ENCODE assay signal across 9 cellular contexts in genomic region chrX:136953867-136954787, GRCh38.
DNase-seq lines count a peak whose midpoint lies in the region; ATAC-seq and TF ChIP-seq lines count a peak whose summit lies in the region.
"Had no signal": no experiment of that assay in that cellular context is flagged by ENCODE, and none has a peak within 500 bp of the region (broad histone marks: within the 10 kb centered on the region; RNA-seq: fewer than 3 reads in every experiment).

No MANE protein-coding gene starts in this region.

- no peaks in the 10 kb centered on the region for H3K27me3 Mint-ChIP-seq in effector memory CD8-positive, alpha-beta T cell
- H3K27me3 Mint-ChIP-seq: activated naive CD4-positive, alpha-beta T cell treated with anti-CD3 and anti-CD28 coated beads, Interleukin-2, amount 50 U/mL, for 24 hours had no signal

- no peaks in the 10 kb centered on the region for H3K9me3 Mint-ChIP-seq in effector memory CD8-positive, alpha-beta T cell
- H3K9me3 Mint-ChIP-seq: activated naive CD4-positive, alpha-beta T cell treated with anti-CD3 and anti-CD28 coated beads, Interleukin-2, amount 50 U/mL, for 24 hours had no signal

- no peak overlapping the region for H3K27ac ChIP-seq in stomach

- H3K4me3 ChIP-seq in stomach, result no peak overlapping the region

- H3K9me3 ChIP-seq in stomach, result no peaks in the 10 kb centered on the region

- peak in 4 of 7 experiments; percentile 6 to 46 (median 39) for TF ChIP-seq CTCF in stomach (IDR thresholded peaks at IDR 0.05)

- no peak overlapping the region for H3K27ac Mint-ChIP-seq in effector memory CD8-positive, alpha-beta T cell
- H3K27ac Mint-ChIP-seq: activated naive CD4-positive, alpha-beta T cell treated with anti-CD3 and anti-CD28 coated beads, Interleukin-2, amount 50 U/mL, for 24 hours had no signal

- no peaks in the 10 kb centered on the region for H3K36me3 ChIP-seq in stomach

- no peaks in the 10 kb centered on the region for H3K4me1 ChIP-seq in stomach

- 63 to 68% (median 66%) methylated on average over 26 of the region's 26 CpGs for WGBS in stomach, 5 donors

- no peak for TF ChIP-seq EP300 in stomach (IDR thresholded peaks at IDR 0.05)

- intact Hi-C loops in stomach (cut with DNase I; ENCODE audit: low total_unique reads), result no loop called here

- ATAC-seq in GM19372 (IDR thresholded peaks at IDR 0.05; ENCODE audit: low read depth, unreplicated experiment), result peak; percentile 97
- peak; percentile 92 for ATAC-seq in HG03439 (IDR thresholded peaks at IDR 0.05; ENCODE audit: unreplicated experiment)
- peak; percentile 76 for ATAC-seq in effector memory CD8-positive, alpha-beta T cell (replicated peaks)

- peaks cover 0 to 1% of the 10 kb centered on the region in 2 donors for H3K4me1 Mint-ChIP-seq in effector memory CD8-positive, alpha-beta T cell (ENCODE audit: low read depth in 2 of 2)
- H3K4me1 Mint-ChIP-seq: activated naive CD4-positive, alpha-beta T cell treated with anti-CD3 and anti-CD28 coated beads, Interleukin-2, amount 50 U/mL, for 24 hours had no signal

- peak; percentile 51 for DNase-seq in COLO668 (lab: John Stamatoyannopoulos, UW; ENCODE audit: unreplicated experiment)
- peak; percentile 6 for DNase-seq in NCI-H526 treated with DMSO at 0.1 percent for 48 hours (lab: John Stamatoyannopoulos, UW)
- DNase-seq in activated CD4-positive, alpha-beta T cell treated with anti-CD3 and anti-CD28 coated beads, Interleukin-2, amount 50 U/mL, for 4 hours, result peak; percentile 37 to 45
- peak; percentile 33 to 46 (median 41) for DNase-seq in effector memory CD8-positive, alpha-beta T cell
- peak; percentile 64 for DNase-seq in mucosa of gallbladder (ENCODE audit: low spot score)
- DNase-seq in stomach, result peak; percentile 70

- H3K4me3 Mint-ChIP-seq in effector memory CD8-positive, alpha-beta T cell, result no peak overlapping the region
- H3K4me3 Mint-ChIP-seq: activated naive CD4-positive, alpha-beta T cell treated with anti-CD3 and anti-CD28 coated beads, Interleukin-2, amount 50 U/mL, for 24 hours had no signal

- no peaks in the 10 kb centered on the region for H3K36me3 Mint-ChIP-seq in effector memory CD8-positive, alpha-beta T cell (ENCODE audit: insufficient read depth)

- H3K27me3 ChIP-seq in stomach, result no peaks in the 10 kb centered on the region

- no peak for TF ChIP-seq POLR2A in stomach (IDR thresholded peaks at IDR 0.05)

Comparison
In these comparisons a context has a peak if more than half of its experiments do, and no peak if none do; other contexts are left out.
1. DNase-seq: peak in every context shown above with its lines; median percentile 70 in stomach; 64 in mucosa of gallbladder; 51 in COLO668; 41 in activated CD4-positive, alpha-beta T cell treated with anti-CD3 and anti-CD28 coated beads, Interleukin-2, amount 50 U/mL, for 4 hours; 41 in effector memory CD8-positive, alpha-beta T cell; 6 in NCI-H526 treated with DMSO at 0.1 percent for 48 hours.